In genomic region chr2:26764078-26764887, GRCh38 we compare ENCODE assay signal across 1 cellular context.
TF ChIP-seq lines count a peak whose summit lies in the region.

Gene SLC35F6, plus strand, starts transcription at chr2:26764284. Its CDS starts 66 bp downstream, at chr2:26764350.

TF ChIP-seq in GM12878, 131 proteins besides CTCF, POLR2A, EP300 and RAD21 (continued from another document and continues in another):
- TF ChIP-seq ZBTB11 (CRISPR knock-in tag; IDR thresholded peaks at IDR 0.05) (peak; percentile 66), RBBP5 (conservative IDR thresholded peaks at IDR 0.05) (no peak), SUPT20H (IDR thresholded peaks at IDR 0.05; ENCODE audit: borderline replicate concordance, control insufficient read depth, low read depth, low read length) (no peak), CHD1 (IDR thresholded peaks at IDR 0.05; ENCODE audit: low read depth, low read length) (no peak), PAX5 (IDR thresholded peaks at IDR 0.05; ENCODE audit: borderline replicate concordance, low read depth, low read length) (peak; percentile 42; the same call in 1 of the 2 replicates), PKNOX1 (IDR thresholded peaks at IDR 0.05) (peak; percentile 9; the same call in 1 of the 2 replicates), ZBED1 (IDR thresholded peaks at IDR 0.05; ENCODE audit: borderline replicate concordance) (no peak), CEBPB (IDR thresholded peaks at IDR 0.05; ENCODE audit: borderline replicate concordance in 1 of 2, low read depth in 2 of 2, low read length in 2 of 2) (no peak), NFXL1 (IDR thresholded peaks at IDR 0.05; ENCODE audit: borderline replicate concordance) (no peak), ZNF217 (IDR thresholded peaks at IDR 0.05) (no peak), ATF7 (IDR thresholded peaks at IDR 0.05; ENCODE audit: low read depth) (no peak), ATF2 (IDR thresholded peaks at IDR 0.05; ENCODE audit: low read length) (no peak), MTA2 (IDR thresholded peaks at IDR 0.05; ENCODE audit: low read depth) (no peak), ZNF24 (IDR thresholded peaks at IDR 0.05) (no peak), JUNB (IDR thresholded peaks at IDR 0.05) (no peak), HSF1 (IDR thresholded peaks at IDR 0.05; ENCODE audit: low read depth, low read length) (no peak), FOS (IDR thresholded peaks at IDR 0.05; ENCODE audit: borderline replicate concordance, extremely low read depth, insufficient read length) (no peak), CREB1 (IDR thresholded peaks at IDR 0.05; ENCODE audit: low read depth) (no peak), HDGF (IDR thresholded peaks at IDR 0.05) (no peak), REST (IDR thresholded peaks at IDR 0.05; ENCODE audit: low read depth, low read length) (no peak), CUX1 (IDR thresholded peaks at IDR 0.05; ENCODE audit: insufficient replicate concordance, low read depth, low read length) (no peak), ZBTB33 (IDR thresholded peaks at IDR 0.05) (no peak), ZNF687 (IDR thresholded peaks at IDR 0.05) (0 out of 2 replicates have a peak, but pooled peaks have one; percentile 46), CHD4 (IDR thresholded peaks at IDR 0.05) (no peak), ZNF207 (IDR thresholded peaks at IDR 0.05; ENCODE audit: borderline replicate concordance) (no peak), SMAD5 (IDR thresholded peaks at IDR 0.05; ENCODE audit: low read depth) (0 out of 2 replicates have a peak, but pooled peaks have one; percentile 52), PBX3 (IDR thresholded peaks at IDR 0.05; ENCODE audit: insufficient replicate concordance, low read depth, low read length) (no peak), MYB (IDR thresholded peaks at IDR 0.05; ENCODE audit: borderline replicate concordance, low read depth, low read length) (no peak), GABPA (IDR thresholded peaks at IDR 0.05; ENCODE audit: low read depth) (no peak), SRF (IDR thresholded peaks at IDR 0.05; ENCODE audit: low read depth in 2 of 2, low read length in 2 of 2) (no peak)
